25 cellular contexts compared by ENCODE assay signal in genomic region chr3:59404064-59404463, GRCh38.
"Had no signal": no experiment of that assay in that cellular context is flagged by ENCODE, and none has a peak within 500 bp of the region (broad histone marks: within the 10 kb centered on the region; RNA-seq: fewer than 3 reads in every experiment).

No MANE protein-coding gene starts in this region.

- DNase-seq: colonic mucosa; cortex of kidney; dermis blood vessel endothelial cell; dorsolateral prefrontal cortex; effector CD4-positive, alpha-beta T cell; effector CD8-positive, alpha-beta T cell; effector memory CD4-positive, alpha-beta T cell; effector memory CD8-positive, alpha-beta T cell; endodermal cell; erythroblast; esophagus squamous epithelium; foreskin fibroblast; foreskin keratinocyte; foreskin melanocyte; gastrocnemius medialis; glutamatergic neuron; head of caudate nucleus; heart left ventricle; heart right ventricle had no signal

- H3K4me1 Mint-ChIP-seq: endodermal cell had no signal

- H3K36me3 ChIP-seq: colonic mucosa, esophagus muscularis mucosa, esophagus squamous epithelium, gastrocnemius medialis, gastroesophageal sphincter, heart left ventricle, heart right ventricle had no signal

- H3K27me3 Mint-ChIP-seq: dendritic cell treated with granulocyte-macrophage colony-stimulating factor and Interleukin-4, amounts not matched to agents 40 ng/mL and 50 ng/mL, for 4 days; effector memory CD8-positive, alpha-beta T cell had no signal

- ATAC-seq: effector memory CD8-positive, alpha-beta T cell; esophagus mucosa; foreskin keratinocyte; gastrocnemius medialis; gastroesophageal sphincter; heart left ventricle; heart right ventricle had no signal

- H3K4me1 ChIP-seq: esophagus squamous epithelium, foreskin keratinocyte, gastrocnemius medialis, gastroesophageal sphincter, heart left ventricle, heart right ventricle had no signal

- H3K27ac ChIP-seq: colonic mucosa, coronary artery, dorsolateral prefrontal cortex, epithelial cell of prostate, esophagus muscularis mucosa, esophagus squamous epithelium, foreskin keratinocyte, gastrocnemius medialis, gastroesophageal sphincter, heart left ventricle, heart right ventricle had no signal

- H3K27me3 ChIP-seq: colonic mucosa, dorsolateral prefrontal cortex, esophagus muscularis mucosa, esophagus squamous epithelium, foreskin keratinocyte, gastrocnemius medialis, gastroesophageal sphincter, heart left ventricle, heart right ventricle had no signal

- H3K4me3 Mint-ChIP-seq: dendritic cell treated with granulocyte-macrophage colony-stimulating factor and Interleukin-4, amounts not matched to agents 40 ng/mL and 50 ng/mL, for 4 days; effector memory CD8-positive, alpha-beta T cell; endodermal cell had no signal

- H3K4me3 ChIP-seq: colonic mucosa, coronary artery, dorsolateral prefrontal cortex, esophagus muscularis mucosa, esophagus squamous epithelium, gastrocnemius medialis, gastroesophageal sphincter, heart left ventricle, heart right ventricle had no signal

- H3K9me3 ChIP-seq: colonic mucosa, esophagus muscularis mucosa, esophagus squamous epithelium, gastrocnemius medialis, gastroesophageal sphincter, heart left ventricle, heart right ventricle had no signal

- H3K9me3 Mint-ChIP-seq: dendritic cell treated with granulocyte-macrophage colony-stimulating factor and Interleukin-4, amounts not matched to agents 40 ng/mL and 50 ng/mL, for 4 days; effector memory CD8-positive, alpha-beta T cell; endodermal cell had no signal

- H3K27ac Mint-ChIP-seq: dendritic cell treated with granulocyte-macrophage colony-stimulating factor and Interleukin-4, amounts not matched to agents 40 ng/mL and 50 ng/mL, for 4 days; endodermal cell had no signal
